27 cellular contexts compared by ENCODE assay signal in the genomic region with DNA sequence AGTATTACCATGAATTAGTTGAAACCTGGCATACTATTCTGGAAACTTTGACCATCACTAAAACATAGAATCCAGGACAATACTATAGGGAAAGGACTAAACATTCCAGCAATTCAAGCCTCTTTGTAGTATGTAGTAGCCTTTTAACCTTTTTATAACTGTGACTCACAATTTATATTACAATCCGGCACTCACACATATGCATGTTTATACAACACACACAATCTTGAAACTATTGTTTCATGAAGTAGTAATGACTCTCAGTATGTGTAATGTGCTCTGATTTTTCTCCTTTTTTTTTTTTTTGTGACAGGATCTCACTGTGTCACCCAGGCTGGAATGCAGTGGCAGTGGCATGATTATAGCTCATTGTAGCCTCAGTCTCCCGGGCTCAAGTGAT.
DNase-seq lines count a peak whose midpoint lies in the region; ATAC-seq, FAIRE-seq and TF ChIP-seq lines count a peak whose summit lies in the region.
"Had no signal": no experiment of that assay in that cellular context is flagged by ENCODE, and none has a peak within 500 bp of the region (broad histone marks: within the 10 kb centered on the region; RNA-seq: fewer than 3 reads in every experiment).

No MANE protein-coding gene starts in this region.

- dilution Hi-C loops in endothelial cell of umbilical vein (cut with MboI; ENCODE audit: extremely low pct_ligation_motif_present, low sequenced_read_pairs) = no loop called here

- H3K4me2 ChIP-seq in PC-3 (ENCODE audit: low read length) (no peak overlapping the region), endothelial cell of umbilical vein (ENCODE audit: insufficient read depth, low read length) (no peak overlapping the region)

- peaks cover 3% of the 10 kb centered on the region for H3K4me1 Mint-ChIP-seq in activated CD4-positive, alpha-beta memory T cell treated with anti-CD3 and anti-CD28 coated beads for 36 hours (ENCODE audit: low read depth)

- no peaks in the 10 kb centered on the region for H3K27me3 ChIP-seq in PC-3 (ENCODE audit: low read length)
- no peaks in the 10 kb centered on the region for H3K27me3 ChIP-seq in endothelial cell of umbilical vein (ENCODE audit: control insufficient read depth in 2 of 2, insufficient read depth in 2 of 2, low read length in 2 of 2)
- H3K27me3 ChIP-seq: gastroesophageal sphincter, Peyer's patch had no signal

- H3K79me2 ChIP-seq in PC-3 (ENCODE audit: low read length) = 0 out of 2 replicates have a peak, but pooled peaks cover 5% of the 10 kb centered on the region
- peaks cover 4% of the 10 kb centered on the region for H3K79me2 ChIP-seq in endothelial cell of umbilical vein (ENCODE audit: control insufficient read depth, insufficient read depth, low read length)
- H3K79me2 ChIP-seq: parathyroid adenoma had no signal

- CTCF ChIA-PET in PC-3 (lab: Charles Lee) (interaction anchor here (0.6 kb wide), 1 partner anchor 30 kb away, joined by 3 read pairs; no protein-coding TSS in a partner anchor), endothelial cell of umbilical vein (lab: Charles Lee) (interaction anchor here (1.9 kb wide), 1 partner anchor 9 kb away, joined by 4 read pairs; no protein-coding TSS in a partner anchor)
- CTCF ChIA-PET in activated CD4-positive, alpha-beta memory T cell treated with anti-CD3 and anti-CD28 coated beads for 36 hours (lab: Charles Lee) = no interaction called here

- no peaks in the 10 kb centered on the region for H4K20me1 ChIP-seq in PC-3 (ENCODE audit: low read length)
- H4K20me1 ChIP-seq in endothelial cell of umbilical vein (replicated peaks; ENCODE audit: control insufficient read depth, extremely low read depth, insufficient read depth, low read length) = no peaks in the 10 kb centered on the region

- no peaks in the 10 kb centered on the region for H3K27me3 Mint-ChIP-seq in activated CD4-positive, alpha-beta memory T cell treated with anti-CD3 and anti-CD28 coated beads for 36 hours
- H3K27me3 Mint-ChIP-seq: natural killer cell treated with Interleukin-12 subunit alpha and Interleukin-12 subunit beta and Interleukin-15 and Interleukin-18, amount 100 ng/mL, for 72 hours; stimulated activated naive B cell treated with anti-CD40 and anti-IgM and Interleukin-4, amounts not matched to agents 10 μg/mL and 1 μg/mL and 100 μg/mL, for 72 hours had no signal

- no peaks in the 10 kb centered on the region for H3F3A ChIP-seq in PC-3 (ENCODE audit: low read length, unreplicated experiment)

- H3K9me2 ChIP-seq in PC-3 (replicated peaks; ENCODE audit: low read length) = no peaks in the 10 kb centered on the region

- DNase-seq in EH (ENCODE audit: low read depth) (peak; percentile 61), PC-3 (peak; percentile 57), endothelial cell of umbilical vein (ENCODE audit: low read depth, low spot score) (peak; percentile 79), iris pigment epithelial cell (ENCODE audit: low read depth) (peak; percentile 51), cerebellar cortex (ENCODE audit: low spot score) (no peak), HUDEP-2 (lab: John Stamatoyannopoulos, UW; ENCODE audit: unreplicated experiment in 76 of 76) (no peak), SHP77 (lab: John Stamatoyannopoulos, UW) (no peak)
- DNase-seq in activated CD4-positive, alpha-beta memory T cell treated with anti-CD3 and anti-CD28 coated beads for 36 hours = no peak
- DNase-seq: ACHN; activated CD8-positive, alpha-beta memory T cell treated with anti-CD3 and anti-CD28 coated beads, Interleukin-2, amount 50 U/mL, for 48 hours; activated gamma-delta T cell; amygdala; DMS153; H7; Kasumi-1; NCI-H1092 treated with DMSO at 0.1 percent for 48 hours; NCI-H2029 treated with DMSO at 0.1 percent for 48 hours; NK-92 treated with Interleukin-12 subunit alpha and Interleukin-12 subunit beta, amount 100 ng/mL, for 24 hours; Peyer's patch; stimulated activated naive B cell treated with anti-CD40 and anti-IgM and Interleukin-4, amounts not matched to agents 10 μg/mL and 1 μg/mL and 100 μg/mL, for 72 hours had no signal

- H3K4me1 ChIP-seq in PC-3 (ENCODE audit: insufficient read depth, low read length) = no peaks in the 10 kb centered on the region; the same call in 1 of the 2 replicates
- peaks cover 11% of the 10 kb centered on the region for H3K4me1 ChIP-seq in endothelial cell of umbilical vein (ENCODE audit: control insufficient read depth, extremely low read depth, insufficient read depth, low read length)
- H3K4me1 ChIP-seq: gastroesophageal sphincter, parathyroid adenoma, Peyer's patch had no signal

- intact Hi-C loops in PC-3 (cut with micrococcal nuclease) (no loop called here), endothelial cell of umbilical vein (cut with micrococcal nuclease) (no loop called here)
- intact Hi-C loops in activated CD4-positive, alpha-beta memory T cell treated with anti-CD3 and anti-CD28 coated beads for 36 hours (cut with micrococcal nuclease) = no loop called here

- H2AFZ ChIP-seq in PC-3 (ENCODE audit: low read length) (no peak overlapping the region), endothelial cell of umbilical vein (ENCODE audit: low read depth, low read length) (no peak overlapping the region)
- H2AFZ ChIP-seq: parathyroid adenoma had no signal

- peak; percentile 95 for ATAC-seq in PC-3
- ATAC-seq: gastroesophageal sphincter; natural killer cell treated with Interleukin-12 subunit alpha and Interleukin-12 subunit beta and Interleukin-15 and Interleukin-18, amount 100 ng/mL, for 72 hours; stimulated activated naive B cell treated with anti-CD40 and anti-IgM and Interleukin-4, amounts not matched to agents 10 μg/mL and 1 μg/mL and 100 μg/mL, for 72 hours had no signal

- H3K27ac Mint-ChIP-seq in activated CD4-positive, alpha-beta memory T cell treated with anti-CD3 and anti-CD28 coated beads for 36 hours = no peak overlapping the region
- H3K27ac Mint-ChIP-seq: natural killer cell treated with Interleukin-12 subunit alpha and Interleukin-12 subunit beta and Interleukin-15 and Interleukin-18, amount 100 ng/mL, for 72 hours; stimulated activated naive B cell treated with anti-CD40 and anti-IgM and Interleukin-4, amounts not matched to agents 10 μg/mL and 1 μg/mL and 100 μg/mL, for 72 hours had no signal

- no peak for TF ChIP-seq CTCF in PC-3 (conservative IDR thresholded peaks at IDR 0.05; ENCODE audit: low read depth, low read length)
- TF ChIP-seq CTCF in endothelial cell of umbilical vein (IDR thresholded peaks at IDR 0.05; ENCODE audit: extremely low read depth in 1 of 2, insufficient read depth in 1 of 2, low read depth in 1 of 2, low read length in 2 of 2) = no peak

- peaks cover 23% of the 10 kb centered on the region for H3K36me3 Mint-ChIP-seq in activated CD4-positive, alpha-beta memory T cell treated with anti-CD3 and anti-CD28 coated beads for 36 hours

- POLR2A ChIA-PET in PC-3 (lab: Charles Lee; ENCODE audit: unreplicated experiment) = interaction anchor here (0.6 kb wide), 1 partner anchor 64 kb away, joined by 4 read pairs; no protein-coding TSS in a partner anchor
- POLR2A ChIA-PET in endothelial cell of umbilical vein (lab: Charles Lee) = no interaction called here
- POLR2A ChIA-PET in activated CD4-positive, alpha-beta memory T cell treated with anti-CD3 and anti-CD28 coated beads for 36 hours (lab: Charles Lee) = no interaction called here

- 0 out of 2 replicates have a peak overlapping the region, but pooled peaks have one; percentile 15 for H3K27ac ChIP-seq in PC-3 (ENCODE audit: low read length)
- H3K27ac ChIP-seq in endothelial cell of umbilical vein (ENCODE audit: insufficient read depth, low read depth, low read length) = peak overlapping the region; percentile 61
- H3K27ac ChIP-seq: gastroesophageal sphincter, parathyroid adenoma, Peyer's patch, SK-N-MC, thoracic aorta, VCaP had no signal

- no peak for TF ChIP-seq POLR2A in endothelial cell of umbilical vein (IDR thresholded peaks at IDR 0.05; ENCODE audit: low read depth, low read length)

- H3K9me3 Mint-ChIP-seq in activated CD4-positive, alpha-beta memory T cell treated with anti-CD3 and anti-CD28 coated beads for 36 hours = no peaks in the 10 kb centered on the region
- H3K9me3 Mint-ChIP-seq: natural killer cell treated with Interleukin-12 subunit alpha and Interleukin-12 subunit beta and Interleukin-15 and Interleukin-18, amount 100 ng/mL, for 72 hours; stimulated activated naive B cell treated with anti-CD40 and anti-IgM and Interleukin-4, amounts not matched to agents 10 μg/mL and 1 μg/mL and 100 μg/mL, for 72 hours had no signal

- no peak overlapping the region for H3K4me3 Mint-ChIP-seq in activated CD4-positive, alpha-beta memory T cell treated with anti-CD3 and anti-CD28 coated beads for 36 hours
- H3K4me3 Mint-ChIP-seq: natural killer cell treated with Interleukin-12 subunit alpha and Interleukin-12 subunit beta and Interleukin-15 and Interleukin-18, amount 100 ng/mL, for 72 hours; stimulated activated naive B cell treated with anti-CD40 and anti-IgM and Interleukin-4, amounts not matched to agents 10 μg/mL and 1 μg/mL and 100 μg/mL, for 72 hours had no signal

- no peak overlapping the region for H3K4me3 ChIP-seq in PC-3 (ENCODE audit: low read length)
- H3K4me3 ChIP-seq in endothelial cell of umbilical vein (replicated peaks in 1 of 3; ENCODE audit: insufficient read depth in 1 of 3, low read depth in 1 of 3, low read length in 3 of 3) = no peak overlapping the region
- H3K4me3 ChIP-seq: gastroesophageal sphincter, Peyer's patch, SK-N-MC, thoracic aorta had no signal

- no peaks in the 10 kb centered on the region for H3K9me3 ChIP-seq in PC-3 (ENCODE audit: low read length)
- no peaks in the 10 kb centered on the region for H3K9me3 ChIP-seq in endothelial cell of umbilical vein (replicated peaks; ENCODE audit: control insufficient read depth, insufficient read depth, low read length)
- H3K9me3 ChIP-seq: gastroesophageal sphincter, Peyer's patch, thoracic aorta had no signal

- FAIRE-seq in endothelial cell of umbilical vein (lab: Jason Lieb, UNC) = peak; percentile 82
- FAIRE-seq: GM12891 had no signal

- no peak overlapping the region for H3K9ac ChIP-seq in PC-3 (ENCODE audit: low read length)
- no peak overlapping the region for H3K9ac ChIP-seq in endothelial cell of umbilical vein (replicated peaks; ENCODE audit: extremely low read depth, insufficient read depth, low read length)
- H3K9ac ChIP-seq: parathyroid adenoma had no signal

- BruUV-seq in PC-3 (replicated peaks; lab: Mats Ljungman, UMichigan) = no TSS peak
- BruUV-seq in endothelial cell of umbilical vein (replicated peaks; lab: Mats Ljungman, UMichigan) = no TSS peak

- H3K36me3 ChIP-seq in PC-3 (ENCODE audit: low read depth, low read length) (peaks cover 24% of the 10 kb centered on the region; the same call in 1 of the 2 replicates), endothelial cell of umbilical vein (ENCODE audit: control insufficient read depth in 2 of 2, extremely low read depth in 1 of 2, insufficient read depth in 2 of 2, low read length in 2 of 2) (peaks cover 0 to 2% of the 10 kb centered on the region in 2 experiments)

- H3K9me1 ChIP-seq in endothelial cell of umbilical vein (replicated peaks; ENCODE audit: control insufficient read depth, extremely low read depth, insufficient read depth, low read length) = no peaks in the 10 kb centered on the region

TF ChIP-seq in endothelial cell of umbilical vein, 7 proteins besides CTCF, POLR2A, EP300 and RAD21 (continues in another document):
- TF ChIP-seq MYC (IDR thresholded peaks at IDR 0.05; ENCODE audit: low read depth, low read length) = no peak
- TF ChIP-seq FOS (IDR thresholded peaks at IDR 0.05; ENCODE audit: borderline replicate concordance, insufficient read depth, low read length) = peak; percentile 49

Comparison
In these comparisons a context has a peak if more than half of its experiments do, and no peak if none do; other contexts are left out.
1. DNase-seq: peak in EH (single experiment), PC-3 (single experiment), endothelial cell of umbilical vein (single experiment) and iris pigment epithelial cell (single experiment); none in activated CD4-positive, alpha-beta memory T cell treated with anti-CD3 and anti-CD28 coated beads for 36 hours (single experiment), cerebellar cortex (single experiment), HUDEP-2 (0 of 76) and SHP77 (0 of 2).